19 cellular contexts compared by ENCODE assay signal in the genomic region with DNA sequence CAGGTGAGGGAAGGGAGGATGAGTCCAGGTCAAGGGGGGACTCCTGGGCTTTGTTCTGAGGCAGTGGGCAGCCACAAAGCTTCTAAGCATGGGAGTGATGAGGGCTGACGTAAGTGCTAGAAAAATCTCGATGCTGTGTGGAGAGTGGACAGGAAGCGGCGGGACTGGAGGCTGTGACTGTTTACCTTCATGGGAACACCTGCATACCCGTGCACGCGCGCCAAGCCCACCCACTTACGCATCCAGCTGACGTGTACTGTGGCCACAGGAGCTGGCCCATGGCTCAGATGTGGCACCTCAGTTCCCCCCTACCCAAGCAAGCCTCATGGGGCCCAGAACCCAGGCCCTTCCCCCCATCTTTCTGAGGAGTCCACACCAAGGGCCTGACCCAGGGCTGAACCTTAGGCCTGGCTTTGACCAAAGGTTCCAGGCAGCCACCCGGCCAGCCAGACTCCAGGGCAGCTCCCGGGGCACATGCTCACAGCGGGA. TPM values are rescaled to one million over a fixed set of nuclear protein-coding genes. Genes with fewer than 3 reads are reported as not detected.
DNase-seq lines count a peak whose midpoint lies in the region; ATAC-seq and TF ChIP-seq lines count a peak whose summit lies in the region.
"Had no signal": no experiment of that assay in that cellular context is flagged by ENCODE, and none has a peak within 500 bp of the region (broad histone marks: within the 10 kb centered on the region; RNA-seq: fewer than 3 reads in every experiment).

No MANE protein-coding gene starts in this region.

- POLR2A ChIA-PET in HEK293 (lab: Yijun Ruan, JAX): no interaction called here

- H3K9me3 ChIP-seq in HEK293 (ENCODE audit: control insufficient read depth, insufficient read depth, low read depth, low read length) (no peaks in the 10 kb centered on the region), ovary (no peaks in the 10 kb centered on the region)
- H3K9me3 ChIP-seq: HAP-1, heart right ventricle, tibial nerve had no signal

- H3K4me3 ChIP-seq in HEK293 (ENCODE audit: low read depth, low read length): no peak overlapping the region
- no peak overlapping the region for H3K4me3 ChIP-seq in ovary
- H3K4me3 ChIP-seq: coronary artery, HAP-1, heart right ventricle, tibial nerve had no signal

- DNase-seq in amniotic epithelial cell (ENCODE audit: low read depth) (peak; percentile 97), kidney glomerular epithelial cell (lab: John Stamatoyannopoulos, UW) (peak; percentile 93), ovary (no peak), sciatic nerve (ENCODE audit: low spot score) (no peak), A172 (ENCODE audit: low spot score) (no peak)
- DNase-seq in activated CD4-positive, alpha-beta T cell treated with anti-CD3 and anti-CD28 coated beads, Interleukin-2, amount 50 U/mL, for 1 hour: no peak
- DNase-seq: activated CD4-positive, alpha-beta T cell treated with anti-CD3 and anti-CD28 coated beads, Interleukin-2, amount 50 U/mL, for 4 hours; activated T-cell treated with anti-CD3 and anti-CD28 coated beads, Interleukin-2, amount 50 U/mL, for 48 hours; DMS79 treated with DMSO at 0.1 percent for 48 hours; heart right ventricle; left colon; NCI-H1092 treated with DMSO at 0.1 percent for 48 hours; stimulated activated CD8-positive, alpha-beta memory T cell treated with anti-CD3 and anti-CD28 coated beads, Interleukin-4, amount 100 ng/mL, for 48 hours had no signal

- TF ChIP-seq POLR2A in ovary (IDR thresholded peaks at IDR 0.05): no peak

- TF ChIP-seq EP300 in ovary (IDR thresholded peaks at IDR 0.05): no peak

- H3K27me3 ChIP-seq in ovary: no peaks in the 10 kb centered on the region
- H3K27me3 ChIP-seq: tibial nerve had no signal

- WGBS in ovary, 3 donors: 68 to 81% (median 72%) methylated on average over 13 of the region's 13 CpGs

- CTCF ChIA-PET in HEK293 (lab: Yijun Ruan, JAX): interaction anchor here (0.6 to 1.5 kb wide), 7 partner anchors 12 to 342 kb away, joined by 3 to 6 read pairs (median 4); no protein-coding TSS in a partner anchor

- TF ChIP-seq CTCF in HEK293 (tag by site-specific recombination; IDR thresholded peaks at IDR 0.05): no peak
- no peak for TF ChIP-seq CTCF in ovary (IDR thresholded peaks at IDR 0.05)

- intact Hi-C loops in ovary (cut with DNase I) (no loop called here), sciatic nerve (cut with DNase I) (no loop called here)

- H3K27ac ChIP-seq in HEK293 (ENCODE audit: extremely low read depth, low read depth, low read length): no peak overlapping the region
- H3K27ac ChIP-seq in ovary: peak overlapping the region; percentile 26 to 59
- H3K27ac ChIP-seq: coronary artery, heart right ventricle, KMS-11, tibial nerve had no signal

- H3K4me1 ChIP-seq in HEK293 (ENCODE audit: control insufficient read depth, insufficient read depth, low read length) (no peaks in the 10 kb centered on the region), ovary (ENCODE audit: insufficient read depth) (peaks cover 3% of the 10 kb centered on the region)
- H3K4me1 ChIP-seq: HAP-1, heart right ventricle had no signal

- H3K36me3 ChIP-seq in HEK293 (ENCODE audit: control insufficient read depth in 2 of 2, insufficient read depth in 1 of 2, low read length in 2 of 2) (no peaks in the 10 kb centered on the region), ovary (no peaks in the 10 kb centered on the region)
- H3K36me3 ChIP-seq: HAP-1, heart right ventricle, tibial nerve had no signal

- ATAC-seq in sciatic nerve (no peak), GM18858 (IDR thresholded peaks at IDR 0.05; ENCODE audit: unreplicated experiment) (no peak)
- ATAC-seq: left colon had no signal

TF ChIP-seq in HEK293, 187 proteins besides CTCF, POLR2A, EP300 and RAD21:
- TF ChIP-seq ZFHX2 (tag by site-specific recombination; conservative IDR thresholded peaks at IDR 0.05): 0 out of 2 replicates have a peak, but pooled peaks have one; percentile 1
- TF ChIP-seq EGR2 (tag by site-specific recombination; IDR thresholded peaks at IDR 0.05; ENCODE audit: low read depth): peak; percentile 57
- TF ChIP-seq SCRT1 (tag by site-specific recombination; IDR thresholded peaks at IDR 0.05; ENCODE audit: borderline replicate concordance): no peak
TF ChIP-seq in HEK293: peak in this region for 2.

RNA-seq across cellular contexts. Expression of gene MYRF, which starts 14.0 kb away (rescaled TPM):
- 100 to 1,000 TPM in 1 of 7 donors, 10 to 100 TPM in 6; 11.3 to 109 (median 41.3) TPM for total RNA-seq in ovary
- polyA plus RNA-seq in ovary: 1 to 10 TPM; 6.6 to 6.7 TPM
- total RNA-seq in sciatic nerve: 10.4 TPM
- total RNA-seq in A172 (2014; rRNA removed; shearing (Covaris generic)): 0.98 and 1.4 TPM in 2 replicates

RNA-seq across cellular contexts. Expression of gene TMEM258, which starts 26.0 kb away (rescaled TPM):
- 100 to 1,000 TPM in 5 of 7 donors, 10 to 100 TPM in 2; 32.2 to 131 (median 117) TPM for total RNA-seq in ovary
- 100 to 1,000 TPM; 170 to 192 TPM for polyA plus RNA-seq in ovary
- 96.6 TPM for total RNA-seq in sciatic nerve
- total RNA-seq in A172 (2014; rRNA removed; shearing (Covaris generic)): 78.1 and 115 TPM in 2 replicates

RNA-seq across cellular contexts. Expression of gene FEN1, which starts 26.3 kb away (rescaled TPM):
- total RNA-seq in ovary (1 to 10 TPM; 3.7 to 8.6 (median 5.2) TPM), sciatic nerve (3.7 TPM)
- 1 to 10 TPM; 4.4 to 4.7 TPM for polyA plus RNA-seq in ovary
- 131 and 139 TPM in 2 replicates for total RNA-seq in A172 (2014; rRNA removed; shearing (Covaris generic))

RNA-seq across cellular contexts. Expression of gene FADS1, which starts 50.4 kb away (rescaled TPM):
- total RNA-seq in ovary: 100 to 1,000 TPM in 1 of 7 donors, 10 to 100 TPM in 6; 16.2 to 242 (median 53.7) TPM
- 10 to 100 TPM; 20.1 to 45.3 TPM for polyA plus RNA-seq in ovary
- 99.3 TPM for total RNA-seq in sciatic nerve
- 55.3 and 84.2 TPM in 2 replicates for total RNA-seq in A172 (2014; rRNA removed; shearing (Covaris generic))

Comparison
In these comparisons a context has a peak if more than half of its experiments do, and no peak if none do; other contexts are left out.
1. DNase-seq: peak in amniotic epithelial cell (single experiment) and kidney glomerular epithelial cell (single experiment); none in ovary (0 of 5), activated CD4-positive, alpha-beta T cell treated with anti-CD3 and anti-CD28 coated beads, Interleukin-2, amount 50 U/mL, for 1 hour (single experiment), sciatic nerve (single experiment) and A172 (single experiment).
2. RNA of gene FEN1, which starts 26.3 kb away (total RNA-seq): 131 to 139 TPM in A172; 3.7 to 8.6 TPM in ovary and 3.7 TPM in sciatic nerve (single experiment); every median in the first group is over 10 times any median in the second.